Comparison of ENCODE assay signal across 8 cellular contexts in the genomic region with DNA sequence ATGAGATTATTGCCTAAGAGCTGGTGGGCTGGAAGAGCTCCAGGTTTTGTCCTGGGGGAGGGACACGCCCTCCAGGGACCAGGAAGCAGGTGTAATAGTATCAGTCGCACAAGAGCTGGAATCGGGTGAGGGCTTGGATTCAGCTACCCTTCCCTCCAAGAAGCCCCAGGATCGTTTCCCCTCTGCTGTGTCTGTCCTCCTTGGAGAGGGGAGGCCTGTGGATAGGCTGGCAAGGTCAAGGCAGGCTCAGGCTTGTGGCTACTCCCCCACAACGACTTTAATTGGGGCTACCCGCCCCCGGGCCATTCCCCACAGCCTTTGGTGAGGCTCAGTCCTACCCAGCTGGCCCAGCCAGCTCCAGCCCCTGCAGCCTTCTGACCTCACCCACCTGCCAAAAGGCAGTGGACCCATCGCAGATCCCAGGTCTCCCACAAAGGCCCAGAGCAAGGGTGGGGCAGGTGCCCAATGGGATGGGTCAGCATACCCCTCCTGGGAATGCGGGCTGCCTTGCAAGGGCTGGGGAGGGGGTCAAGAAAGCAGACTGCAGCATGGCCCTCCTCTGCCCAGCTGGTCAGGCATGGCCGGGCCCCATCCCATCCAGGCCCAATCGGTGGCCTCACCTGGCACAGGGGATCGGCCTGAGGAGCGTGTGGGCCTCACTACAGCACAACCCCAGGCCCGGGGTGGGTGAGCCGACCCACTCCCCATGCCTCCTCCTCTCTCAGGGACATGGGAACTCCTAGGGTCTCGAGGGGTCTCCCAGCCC. TPM values are rescaled to one million over a fixed set of nuclear protein-coding genes. Genes with fewer than 3 reads are reported as not detected.
DNase-seq lines count a peak whose midpoint lies in the region; ATAC-seq and TF ChIP-seq lines count a peak whose summit lies in the region.

No MANE protein-coding gene starts in this region.

- POLR2A ChIA-PET in T-cell (lab: Charles Lee) = interaction anchor here in 1 of 2 donors (0.6 kb wide), 1 partner anchor 191 kb away, joined by 5 read pairs; the partner anchor contains the start of gene DUSP8

- peak overlapping the region; percentile 63 for H3K9ac ChIP-seq in parathyroid adenoma

- H3K4me2 ChIP-seq in parathyroid adenoma (ENCODE audit: low read length) = peak overlapping the region; percentile 85

- H3K27ac ChIP-seq in parathyroid adenoma = peak overlapping the region; percentile 27

- peak overlapping the region; percentile 10 for H2AFZ ChIP-seq in parathyroid adenoma

- peaks cover 35 to 57% (median 50%) of the 10 kb centered on the region in 3 donors for H3K4me1 Mint-ChIP-seq in T-cell

- H3K27ac Mint-ChIP-seq in T-cell = peak overlapping the region; percentile 82 to 87

- H3K36me3 Mint-ChIP-seq in T-cell = no peaks in the 10 kb centered on the region

- ATAC-seq in Right ventricle myocardium inferior = no peak
- no peak for ATAC-seq in T-cell (replicated peaks in 1 of 4)

- intact Hi-C loops in Right ventricle myocardium inferior (cut with DNase I) (loop anchor here (5.0 kb wide), 1 partner anchor 45 kb away; no protein-coding TSS in a partner anchor), cardiac septum (cut with DNase I) (loop anchor here (5.0 kb wide), 2 partner anchors 45 to 65 kb away; no protein-coding TSS in a partner anchor)

- CTCF ChIA-PET in T-cell (lab: Charles Lee) = interaction anchor here in 1 of 2 donors (0.8 kb wide), 1 partner anchor 11 kb away, joined by 3 read pairs; no protein-coding TSS in a partner anchor

- H3K4me3 ChIP-seq in fibroblast of the aortic adventitia (ENCODE audit: low read depth, low read length) = peak overlapping the region; percentile 85
- peak overlapping the region; percentile 73 for H3K4me3 ChIP-seq in parathyroid adenoma (ENCODE audit: low read depth, low read length)

- DNase-seq in Right ventricle myocardium inferior (ENCODE audit: missing footprints) = peak; percentile 70
- DNase-seq in cardiac septum (ENCODE audit: low spot score) = no peak
- no peak for DNase-seq in T-cell
- DNase-seq in fibroblast of the aortic adventitia (ENCODE audit: low read depth) = peak; percentile 56
- no peak for DNase-seq in pons (ENCODE audit: low spot score)
- no peak for DNase-seq in iPS-NIHi11 (ENCODE audit: low spot score)
- no peak for DNase-seq in activated CD4-positive, alpha-beta T cell treated with anti-CD3 and anti-CD28 coated beads for 1 hour

- no peaks in the 10 kb centered on the region for H3K36me3 ChIP-seq in parathyroid adenoma (ENCODE audit: control insufficient read depth, insufficient read depth, low read length)

- no peaks in the 10 kb centered on the region for H3K4me1 ChIP-seq in parathyroid adenoma

- H3K9me3 ChIP-seq in parathyroid adenoma (ENCODE audit: control insufficient read depth, low read length) = no peaks in the 10 kb centered on the region

- no peaks in the 10 kb centered on the region for H3K27me3 ChIP-seq in parathyroid adenoma (ENCODE audit: control insufficient read depth, insufficient read depth, low read length)

- H3K79me2 ChIP-seq in parathyroid adenoma = no peaks in the 10 kb centered on the region

- peak overlapping the region; percentile 73 to 92 (median 80) for H3K4me3 Mint-ChIP-seq in T-cell

- no peaks in the 10 kb centered on the region for H3K27me3 Mint-ChIP-seq in T-cell

- no peaks in the 10 kb centered on the region for H3K9me3 Mint-ChIP-seq in T-cell

- TF ChIP-seq CTCF in fibroblast of the aortic adventitia (IDR thresholded peaks at IDR 0.05; ENCODE audit: insufficient read depth, low read length) (no peak), parathyroid adenoma (IDR thresholded peaks at IDR 0.05) (no peak)

RNA-seq across cellular contexts. Expression of gene CTSD, which starts 1.0 kb away (rescaled TPM):
- total RNA-seq in Right ventricle myocardium inferior = 957 TPM
- total RNA-seq in cardiac septum = 521 TPM
- 100 to 1,000 TPM in 3 of 5 donors, 10 to 100 TPM in 2; 91.9 to 187 (median 163) TPM for total RNA-seq in T-cell
- total RNA-seq in fibroblast of the aortic adventitia (ENCODE audit: low replicate concordance) = 184 and 221 TPM in 2 replicates

RNA-seq across cellular contexts. Expression of gene IFITM10, which starts 12.3 kb away (rescaled TPM):
- total RNA-seq in Right ventricle myocardium inferior (0.92 TPM), cardiac septum (2.0 TPM), T-cell (1 to 10 TPM in 4 of 5 donors, under 1 TPM in 1; 0.72 to 4.2 (median 1.8) TPM), fibroblast of the aortic adventitia (ENCODE audit: low replicate concordance) (2.2 and 5.9 TPM in 2 replicates)

Comparison
In these comparisons a context has a peak if more than half of its experiments do, and no peak if none do; other contexts are left out.
1. DNase-seq: peak in Right ventricle myocardium inferior (single experiment) and fibroblast of the aortic adventitia (single experiment); none in cardiac septum (single experiment), T-cell (0 of 34), pons (single experiment), iPS-NIHi11 (single experiment) and activated CD4-positive, alpha-beta T cell treated with anti-CD3 and anti-CD28 coated beads for 1 hour (single experiment).